In genomic region chr6:56840467-56841371, GRCh38 we compare ENCODE assay signal across 8 cellular contexts.
DNase-seq lines count a peak whose midpoint lies in the region; ATAC-seq, FAIRE-seq and TF ChIP-seq lines count a peak whose summit lies in the region.

No MANE protein-coding gene starts in this region.

- POLR2A ChIA-PET in K562 (lab: Yijun Ruan, JAX), result interaction anchor here (1.1 kb wide), 1 partner anchor 30 kb away, joined by 3 read pairs; no protein-coding TSS in a partner anchor

- ATAC-seq in K562 (no peak), HG02885 (IDR thresholded peaks at IDR 0.05; ENCODE audit: poor library complexity, unreplicated experiment) (no peak)

- no TSS peak for BruUV-seq in K562 (replicated peaks; lab: Mats Ljungman, UMichigan)

- H3K79me2 ChIP-seq in ACC112 (ENCODE audit: control insufficient read depth, insufficient read depth, low read length, unreplicated experiment), result peaks cover 85% of the 10 kb centered on the region
- no peaks in the 10 kb centered on the region for H3K79me2 ChIP-seq in K562 (ENCODE audit: control insufficient read depth, insufficient read depth, low read length)

- peaks cover 6% of the 10 kb centered on the region; the same call in 1 of the 2 replicates for H4K20me1 ChIP-seq in K562 (replicated peaks; ENCODE audit: control insufficient read depth, insufficient read depth, low read length)

- FAIRE-seq in K562 (lab: Jason Lieb, UNC), result no peak

- H3K4me2 ChIP-seq in K562 (ENCODE audit: insufficient read depth, low read length), result no peak overlapping the region

- WGBS in K562 (ENCODE audit: insufficient coverage, low coverage, missing lambda C conversion rate), result 8% methylated on average over 6 of the region's 6 CpGs

- H3K9me3 ChIP-seq in HUES6 (ENCODE audit: control insufficient read depth, insufficient read depth, low read depth, low read length) (no peaks in the 10 kb centered on the region), K562 (replicated peaks; ENCODE audit: control insufficient read depth, insufficient read depth, low read depth, low read length) (no peaks in the 10 kb centered on the region)

- TF ChIP-seq POLR2A in K562 (conservative IDR thresholded peaks at IDR 0.05), result no peak

- no peak for TF ChIP-seq RAD21 in K562 (CRISPR knock-in tag; conservative IDR thresholded peaks at IDR 0.05 in 1 of 2, IDR thresholded peaks at IDR 0.05 in 1 of 2)

- CTCF ChIA-PET in K562 (lab: Yijun Ruan, JAX; ENCODE audit: low intra/inter-chr PET ratio), result no interaction called here

- H3K36me3 ChIP-seq in ACC112 (ENCODE audit: insufficient read depth, low read length) (no peaks in the 10 kb centered on the region), HUES6 (ENCODE audit: control insufficient read depth, insufficient read depth, low read length) (no peaks in the 10 kb centered on the region), K562 (ENCODE audit: control insufficient read depth, insufficient read depth, low read length) (no peaks in the 10 kb centered on the region)

- H3K27me3 ChIP-seq in ACC112 (ENCODE audit: insufficient read depth, low read length) (no peaks in the 10 kb centered on the region), HUES6 (ENCODE audit: control insufficient read depth, insufficient read depth, low read length) (no peaks in the 10 kb centered on the region), K562 (ENCODE audit: control insufficient read depth in 2 of 2, insufficient read depth in 2 of 2, low read length in 2 of 2) (peaks cover 8 to 16% of the 10 kb centered on the region in 2 experiments; a peak in 4 of 5 replicates)

- no peaks in the 10 kb centered on the region for H3K9me1 ChIP-seq in K562 (ENCODE audit: control insufficient read depth, insufficient read depth, low read length)

- peak overlapping the region; percentile 83 for H3K4me3 ChIP-seq in ACC112 (ENCODE audit: low read depth, low read length)
- H3K4me3 ChIP-seq in HUES6 (ENCODE audit: low read depth, low read length), result peak overlapping the region; percentile 92
- H3K4me3 ChIP-seq in K562, result no peak overlapping the region

- H2AFZ ChIP-seq in ACC112 (ENCODE audit: low read length, unreplicated experiment) (no peak overlapping the region), K562 (ENCODE audit: low read depth, low read length) (no peak overlapping the region)

- intact Hi-C loops in K562 (cut with micrococcal nuclease), result loop anchor here (10.0 kb wide), 1 partner anchor 486 kb away; no protein-coding TSS in a partner anchor

- no peak for TF ChIP-seq CTCF in K562 (IDR thresholded peaks at IDR 0.05 in 2 of 3, conservative IDR thresholded peaks at IDR 0.05 in 1 of 3; ENCODE audit: insufficient read depth in 2 of 3, low read depth in 1 of 3, low read length in 3 of 3)

- H3K9ac ChIP-seq in HUES6 (ENCODE audit: low read length) (no peak overlapping the region), K562 (ENCODE audit: insufficient read depth in 1 of 2, low read depth in 2 of 2, low read length in 2 of 2) (no peak overlapping the region)

- H3K27ac ChIP-seq in ACC112 (ENCODE audit: low read depth, low read length), result peak overlapping the region; percentile 68
- H3K27ac ChIP-seq in HUES6 (ENCODE audit: low read depth, low read length), result no peak overlapping the region
- no peak overlapping the region for H3K27ac ChIP-seq in K562 (ENCODE audit: extremely low read depth, low read depth, low read length)

- DNase-seq in K562 (ENCODE audit: extremely low read depth in 1 of 4, low spot score in 3 of 4) (no peak), kidney tubule cell (ENCODE audit: low spot score) (peak; percentile 86), putamen (ENCODE audit: low spot score) (no peak), HT-29 (ENCODE audit: low spot score) (no peak), GM19238 (ENCODE audit: insufficient read length, low spot score) (no peak)

- peaks cover 43% of the 10 kb centered on the region for H3K4me1 ChIP-seq in ACC112 (ENCODE audit: control insufficient read depth, insufficient read depth, low read length, unreplicated experiment)
- peaks cover 44% of the 10 kb centered on the region for H3K4me1 ChIP-seq in HUES6 (ENCODE audit: control insufficient read depth, insufficient read depth, low read length)
- peaks cover 0 to 13% of the 10 kb centered on the region in 2 experiments; a peak in 3 of 5 replicates for H3K4me1 ChIP-seq in K562 (replicated peaks in 1 of 2; ENCODE audit: control insufficient read depth in 2 of 2, insufficient read depth in 2 of 2, low read length in 2 of 2)

- no peak for TF ChIP-seq EP300 in K562 (IDR thresholded peaks at IDR 0.05; ENCODE audit: low read length)

- in situ Hi-C loops in K562 (cut with MboI), result no loop called here

TF ChIP-seq in K562, 482 proteins besides CTCF, POLR2A, EP300 and RAD21:
- TF ChIP-seq CREB1 (IDR thresholded peaks at IDR 0.05) (no peak), CREB1 (CRISPR knock-in tag; IDR thresholded peaks at IDR 0.05) (no peak), CBX2 (IDR thresholded peaks at IDR 0.05; ENCODE audit: insufficient read depth, low read length, poor library complexity, severe bottlenecking) (peak; percentile 9), HNRNPK (IDR thresholded peaks at IDR 0.05; ENCODE audit: low read depth, low read length, poor library complexity, severe bottlenecking) (no peak), ZNF316 (IDR thresholded peaks at IDR 0.05) (peak; percentile 70), MAFG (tag; conservative IDR thresholded peaks at IDR 0.05) (peak; percentile 19; the same call in 1 of the 2 replicates), MYC (IDR thresholded peaks at IDR 0.05; ENCODE audit: low read depth, low read length) (no peak), MYC (CRISPR knock-in tag; IDR thresholded peaks at IDR 0.05; ENCODE audit: borderline replicate concordance, low read depth) (no peak), TGIF2 (CRISPR knock-in tag; IDR thresholded peaks at IDR 0.05) (no peak), PHF20 (IDR thresholded peaks at IDR 0.05; ENCODE audit: partially characterized antibody) (no peak)
